15 cellular contexts compared by ENCODE assay signal in the genomic region with DNA sequence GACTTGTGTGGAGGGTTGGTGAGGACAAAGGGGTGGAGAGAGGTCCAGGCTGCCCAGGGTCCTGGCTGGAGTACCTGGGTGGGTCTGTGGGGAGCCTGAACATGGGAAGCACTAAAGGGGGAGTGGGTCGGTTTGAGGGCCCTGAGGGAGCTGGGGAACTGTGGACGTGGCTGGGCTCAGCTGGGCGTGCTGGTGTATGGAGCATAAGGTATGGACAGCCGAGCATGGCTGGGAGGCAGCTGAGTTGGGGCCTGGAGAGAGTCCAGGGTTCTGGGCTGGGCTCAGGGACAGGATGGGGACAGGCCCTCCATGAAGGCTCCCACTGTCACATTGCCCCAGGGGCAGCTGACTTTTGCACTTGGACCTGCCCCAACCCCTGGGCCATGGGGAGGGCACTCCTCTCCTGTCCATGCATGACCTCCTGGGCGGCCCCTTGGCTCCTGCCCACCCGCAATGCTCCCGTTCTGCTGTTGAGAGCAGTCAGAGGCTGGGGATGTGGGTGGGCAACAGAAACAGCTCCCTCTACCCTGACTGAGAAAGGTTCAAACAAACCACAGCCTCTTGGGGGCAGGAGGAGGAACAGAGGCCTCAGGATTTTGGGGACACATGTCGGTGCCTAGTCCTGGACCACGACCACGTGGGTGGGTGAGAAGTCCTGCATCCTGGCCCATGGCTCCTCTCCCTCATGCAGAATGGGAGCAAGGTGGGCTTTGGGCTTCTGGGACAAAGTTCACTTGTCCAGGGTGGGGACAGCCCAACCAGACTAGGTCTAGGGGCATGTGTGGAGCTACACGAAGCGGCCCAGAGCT. TPM values are rescaled to one million over a fixed set of nuclear protein-coding genes. Genes with fewer than 3 reads are reported as not detected.
DNase-seq lines count a peak whose midpoint lies in the region; ATAC-seq, FAIRE-seq and TF ChIP-seq lines count a peak whose summit lies in the region.
"Had no signal": no experiment of that assay in that cellular context is flagged by ENCODE, and none has a peak within 500 bp of the region (broad histone marks: within the 10 kb centered on the region; RNA-seq: fewer than 3 reads in every experiment).

No MANE protein-coding gene starts in this region.

- H3K4me3 Mint-ChIP-seq in activated naive CD4-positive, alpha-beta T cell treated with anti-CD3 and anti-CD28 coated beads, Interleukin-2, amount 10 ng/mL, durations not matched to agents 7 days and 5 days = peak overlapping the region; percentile 67
- H3K4me3 Mint-ChIP-seq in central memory CD8-positive, alpha-beta T cell = peak overlapping the region; percentile 73

- DNase-seq in activated naive CD4-positive, alpha-beta T cell treated with anti-CD3 and anti-CD28 coated beads, Interleukin-2, amount 10 ng/mL, durations not matched to agents 7 days and 5 days = no peak
- DNase-seq in activated naive CD4-positive, alpha-beta T cell treated with anti-CD3 and anti-CD28 coated beads, Interleukin-2, amount 50 U/mL, for 16 hours = no peak
- DNase-seq in GM12891 (ENCODE audit: insufficient read length, low spot score) (no peak), neuronal stem cell (ENCODE audit: low spot score) (no peak), ascending aorta (ENCODE audit: low spot score in 2 of 2) (no peak), A673 (ENCODE audit: low spot score) (no peak)
- no peak for DNase-seq in central memory CD8-positive, alpha-beta T cell (ENCODE audit: low spot score in 2 of 2)
- DNase-seq: activated effector memory CD4-positive, alpha-beta T cell treated with Interleukin-2 at 50 U/mL for 16 hours; NCI-H2029; stimulated activated CD4-positive, alpha-beta T cell treated with anti-CD3 and anti-CD28 coated beads, Interleukin-4, amount 100 ng/mL, for 24 hours; upper lobe of right lung had no signal

- H2AFZ ChIP-seq in neuronal stem cell (ENCODE audit: low read length) = no peak overlapping the region

- no peak overlapping the region for H2BK15ac ChIP-seq in neuronal stem cell (ENCODE audit: low read length)

- BruUV-seq in A673 (replicated peaks; lab: Mats Ljungman, UMichigan) = no TSS peak

- H3K36me3 ChIP-seq in neuronal stem cell (replicated peaks in 1 of 2; ENCODE audit: control insufficient read depth in 2 of 2, insufficient read depth in 2 of 2, low read length in 2 of 2) = peaks cover 0 to under 1% of the 10 kb centered on the region in 2 donors
- H3K36me3 ChIP-seq in ascending aorta = no peaks in the 10 kb centered on the region
- H3K36me3 ChIP-seq in A673 (ENCODE audit: insufficient read depth, low read length, poor library complexity, severe bottlenecking) = no peaks in the 10 kb centered on the region
- H3K36me3 ChIP-seq: upper lobe of right lung had no signal

- no peak overlapping the region for H3K27ac Mint-ChIP-seq in activated naive CD4-positive, alpha-beta T cell treated with anti-CD3 and anti-CD28 coated beads, Interleukin-2, amount 10 ng/mL, durations not matched to agents 7 days and 5 days
- H3K27ac Mint-ChIP-seq in central memory CD8-positive, alpha-beta T cell (ENCODE audit: low read depth) = peak overlapping the region; percentile 23

- WGBS in neuronal stem cell (ENCODE audit: extremely low coverage in 2 of 2, insufficient read length in 2 of 2, insufficient replicate concordance in 1 of 2), 2 donors = no CpG with 5 or more reads among the region's 12 CpGs

- intact Hi-C loops in ascending aorta (cut with DNase I) = no loop called here
- intact Hi-C loops in A673 (cut with micrococcal nuclease; ENCODE audit: unreplicated experiment) = no loop called here

- no peak overlapping the region for H2BK12ac ChIP-seq in neuronal stem cell (ENCODE audit: low read length)

- H3K9ac ChIP-seq in neuronal stem cell (ENCODE audit: low read depth, low read length, poor library complexity) = no peak overlapping the region

- no peaks in the 10 kb centered on the region for H3K9me3 Mint-ChIP-seq in activated naive CD4-positive, alpha-beta T cell treated with anti-CD3 and anti-CD28 coated beads, Interleukin-2, amount 10 ng/mL, durations not matched to agents 7 days and 5 days
- no peaks in the 10 kb centered on the region for H3K9me3 Mint-ChIP-seq in central memory CD8-positive, alpha-beta T cell
- H3K9me3 Mint-ChIP-seq: brain had no signal

- no peak overlapping the region for H3K4ac ChIP-seq in neuronal stem cell (ENCODE audit: low read length)

- peak overlapping the region; percentile 94 for H2AK5ac ChIP-seq in neuronal stem cell (ENCODE audit: low read depth, low read length)

- H3K4me1 ChIP-seq in neuronal stem cell (ENCODE audit: control insufficient read depth in 2 of 2, insufficient read depth in 1 of 2, low read depth in 1 of 2, low read length in 2 of 2) (peaks cover 16 to 29% of the 10 kb centered on the region in 2 donors), ascending aorta (peaks cover 5 to 20% of the 10 kb centered on the region in 2 donors), A673 (ENCODE audit: insufficient read depth, low read length, poor library complexity, severe bottlenecking) (peaks cover 25% of the 10 kb centered on the region)

- H3K18ac ChIP-seq in neuronal stem cell (ENCODE audit: low read length) = no peak overlapping the region

- ATAC-seq in central memory CD8-positive, alpha-beta T cell (replicated peaks; ENCODE audit: extremely low read depth, poor library complexity, severe bottlenecking) = no peak
- no peak for ATAC-seq in HG02852 (IDR thresholded peaks at IDR 0.05; ENCODE audit: unreplicated experiment)
- ATAC-seq: Panc1, upper lobe of right lung had no signal

- peaks cover 67% of the 10 kb centered on the region for H3K4me1 Mint-ChIP-seq in activated naive CD4-positive, alpha-beta T cell treated with anti-CD3 and anti-CD28 coated beads, Interleukin-2, amount 10 ng/mL, durations not matched to agents 7 days and 5 days
- peaks cover 42% of the 10 kb centered on the region for H3K4me1 Mint-ChIP-seq in central memory CD8-positive, alpha-beta T cell

- H3K36me3 Mint-ChIP-seq in activated naive CD4-positive, alpha-beta T cell treated with anti-CD3 and anti-CD28 coated beads, Interleukin-2, amount 10 ng/mL, durations not matched to agents 7 days and 5 days = peaks cover 3% of the 10 kb centered on the region
- peaks cover 11% of the 10 kb centered on the region for H3K36me3 Mint-ChIP-seq in central memory CD8-positive, alpha-beta T cell (ENCODE audit: insufficient read depth)
- H3K36me3 Mint-ChIP-seq: brain had no signal

- no peak overlapping the region for H3K4me3 ChIP-seq in neuronal stem cell (ENCODE audit: low read length in 2 of 2)
- H3K4me3 ChIP-seq in ascending aorta = no peak overlapping the region
- H3K4me3 ChIP-seq in A673 (ENCODE audit: low read depth, low read length, poor library complexity, severe bottlenecking) = no peak overlapping the region

- H3K9me3 ChIP-seq in neuronal stem cell (replicated peaks in 1 of 2; ENCODE audit: control insufficient read depth in 2 of 2, insufficient read depth in 1 of 2, low read depth in 1 of 2, low read length in 2 of 2) = no peaks in the 10 kb centered on the region
- no peaks in the 10 kb centered on the region for H3K9me3 ChIP-seq in ascending aorta
- H3K9me3 ChIP-seq in A673 (ENCODE audit: low read depth, low read length, poor library complexity, severe bottlenecking) = no peaks in the 10 kb centered on the region
- H3K9me3 ChIP-seq: neutrophil, upper lobe of right lung had no signal

- H3K27me3 ChIP-seq in neuronal stem cell (ENCODE audit: control insufficient read depth in 3 of 3, insufficient read depth in 3 of 3, low read depth in 1 of 3, low read length in 3 of 3) = peaks cover 31 to 81% (median 64%) of the 10 kb centered on the region in 3 experiments
- peaks cover 27% of the 10 kb centered on the region for H3K27me3 ChIP-seq in ascending aorta
- H3K27me3 ChIP-seq in A673 (replicated peaks; ENCODE audit: insufficient read depth, low read depth, low read length, poor library complexity) = peaks cover 50% of the 10 kb centered on the region

- H3K14ac ChIP-seq in neuronal stem cell (ENCODE audit: low read length) = peak overlapping the region; percentile 64

- no peak; the same call in 1 of the 2 replicates for TF ChIP-seq POLR2A in GM12891 (IDR thresholded peaks at IDR 0.05; ENCODE audit: low read depth, low read length)

- no peak overlapping the region for H3K23ac ChIP-seq in neuronal stem cell (ENCODE audit: low read depth, low read length, poor library complexity)

- H2BK5ac ChIP-seq in neuronal stem cell (ENCODE audit: low read length) = no peak overlapping the region

- H4K8ac ChIP-seq in neuronal stem cell (ENCODE audit: low read depth, low read length) = no peak overlapping the region

- H3K4me2 ChIP-seq in neuronal stem cell (ENCODE audit: insufficient read depth, low read length, poor library complexity, severe bottlenecking) = no peak overlapping the region

- H3K27ac ChIP-seq in neuronal stem cell (replicated peaks; ENCODE audit: low read length) = no peak overlapping the region
- no peak overlapping the region for H3K27ac ChIP-seq in ascending aorta
- H3K27ac ChIP-seq in A673 (ENCODE audit: low read depth, low read length, poor library complexity, severe bottlenecking) = no peak overlapping the region
- H3K27ac ChIP-seq: neutrophil had no signal

- no peak for TF ChIP-seq CTCF in ascending aorta (IDR thresholded peaks at IDR 0.05)
- no peak for TF ChIP-seq CTCF in A673 (conservative IDR thresholded peaks at IDR 0.05; ENCODE audit: low read depth, low read length)

- no peak overlapping the region for H2BK120ac ChIP-seq in neuronal stem cell (ENCODE audit: low read depth, low read length)

- POLR2A ChIA-PET in A673 (lab: Charles Lee; ENCODE audit: low non-redundant PET) = no interaction called here

- CTCF ChIA-PET in activated naive CD4-positive, alpha-beta T cell treated with anti-CD3 and anti-CD28 coated beads, Interleukin-2, amount 10 ng/mL, durations not matched to agents 7 days and 5 days (lab: Charles Lee) = interaction anchor here (0.6 to 4.9 kb wide), 15 partner anchors 13 to 503 kb away, joined by 3 to 89 read pairs (median 8); a partner anchor contains a TSS
- CTCF ChIA-PET in A673 (lab: Charles Lee) = no interaction called here

- peaks cover 52% of the 10 kb centered on the region for H3K27me3 Mint-ChIP-seq in activated naive CD4-positive, alpha-beta T cell treated with anti-CD3 and anti-CD28 coated beads, Interleukin-2, amount 10 ng/mL, durations not matched to agents 7 days and 5 days
- no peaks in the 10 kb centered on the region for H3K27me3 Mint-ChIP-seq in central memory CD8-positive, alpha-beta T cell

- FAIRE-seq in GM12891 (lab: Jason Lieb, UNC) = no peak

- no peaks in the 10 kb centered on the region for H3K79me1 ChIP-seq in neuronal stem cell (ENCODE audit: low read depth, low read length)

- no peak overlapping the region for H4K91ac ChIP-seq in neuronal stem cell (ENCODE audit: low read depth, low read length, poor library complexity)

RNA-seq across cellular contexts. Expression of a gene that starts 4.5 kb away (rescaled TPM):
- polyA plus RNA-seq in GM12891 (2012; ENCODE audit: low read depth, missing spikeins) = 51.3 TPM
- 0.14 TPM for polyA plus RNA-seq in neuronal stem cell (2013, experiment 1 of 2)
- polyA plus RNA-seq in neuronal stem cell (2013, experiment 2 of 2) = 0.25 TPM
- total RNA-seq in ascending aorta (not detected), A673 (2021) (2.4 and 2.5 TPM in 2 replicates)

RNA-seq across cellular contexts. Expression of a gene that starts 9.0 kb away (rescaled TPM):
- polyA plus RNA-seq in GM12891 (2012; ENCODE audit: low read depth, missing spikeins) = 0.13 TPM
- 0.13 TPM for polyA plus RNA-seq in neuronal stem cell (2013, experiment 1 of 2)
- 0.08 TPM for polyA plus RNA-seq in neuronal stem cell (2013, experiment 2 of 2)
- total RNA-seq in ascending aorta (244 TPM), A673 (2021) (0.30 and 0.70 TPM in 2 replicates)

RNA-seq across cellular contexts. Expression of a gene that starts 22.6 kb away (rescaled TPM):
- polyA plus RNA-seq in GM12891 (2012; ENCODE audit: low read depth, missing spikeins) = 34.5 TPM
- polyA plus RNA-seq in neuronal stem cell (2013, experiment 1 of 2) = 111 TPM
- polyA plus RNA-seq in neuronal stem cell (2013, experiment 2 of 2) = 113 TPM
- 61.4 TPM for total RNA-seq in ascending aorta
- total RNA-seq in A673 (2021) = 35.0 and 41.3 TPM in 2 replicates

RNA-seq across cellular contexts. Expression of a gene that starts 38.9 kb away (rescaled TPM):
- 27.9 TPM for polyA plus RNA-seq in GM12891 (2012; ENCODE audit: low read depth, missing spikeins)
- 7.9 TPM for polyA plus RNA-seq in neuronal stem cell (2013, experiment 1 of 2)
- 8.0 TPM for polyA plus RNA-seq in neuronal stem cell (2013, experiment 2 of 2)
- 109 TPM for total RNA-seq in ascending aorta
- total RNA-seq in A673 (2021) = 14.4 and 16.4 TPM in 2 replicates

RNA-seq across cellular contexts. Expression of a gene that starts 39.4 kb away (rescaled TPM):
- polyA plus RNA-seq in GM12891 (2012; ENCODE audit: low read depth, missing spikeins) = 0.68 TPM
- 2.6 TPM for polyA plus RNA-seq in neuronal stem cell (2013, experiment 1 of 2)
- polyA plus RNA-seq in neuronal stem cell (2013, experiment 2 of 2) = 2.5 TPM
- total RNA-seq in ascending aorta (0.21 TPM), A673 (2021) (0.32 and 0.46 TPM in 2 replicates)

Comparison
In these comparisons a context has a peak if more than half of its experiments do, and no peak if none do; other contexts are left out.
1. RNA of a gene that starts 9.0 kb away (total RNA-seq): 244 TPM in ascending aorta (single experiment); 0.30 to 0.70 TPM in A673; every median in the first group is over 100 times any median in the second.